Comparison of ENCODE assay signal across 20 cellular contexts in genomic region chr3:90010341-90010740, GRCh38.
A peak's percentile ranks its signal among the peaks of the same experiment; 100 is the strongest.
DNase-seq lines count a peak whose midpoint lies in the region; ATAC-seq, FAIRE-seq and TF ChIP-seq lines count a peak whose summit lies in the region.
"Had no signal": no experiment of that assay in that cellular context is flagged by ENCODE, and none has a peak within 500 bp of the region (broad histone marks: within the 10 kb centered on the region; RNA-seq: fewer than 3 reads in every experiment).

No MANE protein-coding gene starts in this region.

- FAIRE-seq in GM12878 (lab: Jason Lieb, UNC): no peak
- FAIRE-seq: HepG2 had no signal

- ATAC-seq in GM12878: peak; percentile 61
- no peak for ATAC-seq in GM18907 (IDR thresholded peaks at IDR 0.05; ENCODE audit: unreplicated experiment)
- ATAC-seq: gastroesophageal sphincter, HepG2 had no signal

- H3K9ac ChIP-seq in GM12878 (ENCODE audit: control insufficient read depth, insufficient read depth, low read length) (no peak overlapping the region), skeletal muscle satellite cell (ENCODE audit: low read depth, low read length) (peak overlapping the region; percentile 66)

- no peaks in the 10 kb centered on the region for H4K20me1 ChIP-seq in GM12878 (ENCODE audit: control insufficient read depth, insufficient read depth)
- no peaks in the 10 kb centered on the region for H4K20me1 ChIP-seq in hepatocyte (ENCODE audit: insufficient read depth, poor library complexity, severe bottlenecking)

- in situ Hi-C loops in GM12878 (cut with MboI): no loop called here

- TF ChIP-seq EP300 in GM12878 (IDR thresholded peaks at IDR 0.05; ENCODE audit: borderline replicate concordance in 1 of 2, control insufficient read depth in 1 of 2, low read depth in 2 of 2, low read length in 2 of 2): no peak

- WGBS in GM12878 (ENCODE audit: insufficient coverage, insufficient replicate concordance, low lambda C conversion rate, missing lambda C conversion rate): 8% methylated on average over 3 of the region's 3 CpGs
- 18% methylated on average over 3 of the region's 3 CpGs for WGBS in hepatocyte (ENCODE audit: low lambda C conversion rate, missing lambda C conversion rate)

- H3K4me3 ChIP-seq in GM12878 (no peak overlapping the region), hepatocyte (no peak overlapping the region), skeletal muscle satellite cell (ENCODE audit: low read length) (no peak overlapping the region)
- H3K4me3 ChIP-seq: gastroesophageal sphincter, spleen, thyroid gland had no signal

- TF ChIP-seq RAD21 in GM12878 (IDR thresholded peaks at IDR 0.05; ENCODE audit: insufficient read depth, low read depth, low read length): no peak

- RAD21 ChIA-PET in GM12878 (lab: Charles Lee; ENCODE audit: unreplicated experiment): interaction anchor here (0.6 to 3.2 kb wide), 10 partner anchors 23 to 790 kb away, joined by 3 to 24 read pairs (median 6); no protein-coding TSS in a partner anchor

- no peaks in the 10 kb centered on the region for H3K4me1 ChIP-seq in GM12878 (ENCODE audit: control insufficient read depth, insufficient read depth, low read length)
- H3K4me1 ChIP-seq in hepatocyte (ENCODE audit: insufficient read depth): peaks cover 10% of the 10 kb centered on the region
- peaks cover 42% of the 10 kb centered on the region for H3K4me1 ChIP-seq in skeletal muscle satellite cell (ENCODE audit: control insufficient read depth, insufficient read depth, low read length)
- H3K4me1 ChIP-seq: spleen had no signal

- TF ChIP-seq CTCF in GM12878 (IDR thresholded peaks at IDR 0.05 in 2 of 3, conservative IDR thresholded peaks at IDR 0.05 in 1 of 3; ENCODE audit: control insufficient read depth in 2 of 3, extremely low read depth in 1 of 3, insufficient read depth in 1 of 3, low read depth in 3 of 3, low read length in 3 of 3) (no peak), hepatocyte (IDR thresholded peaks at IDR 0.05; ENCODE audit: poor library complexity) (no peak)

- no peaks in the 10 kb centered on the region for H3K79me2 ChIP-seq in GM12878 (ENCODE audit: control insufficient read depth, insufficient read depth, low read length)
- H3K79me2 ChIP-seq in hepatocyte: no peaks in the 10 kb centered on the region

- TF ChIP-seq POLR2A in GM12878 (IDR thresholded peaks at IDR 0.05; ENCODE audit: low read depth, low read length): no peak

- intact Hi-C loops in GM12878 (cut with micrococcal nuclease; ENCODE audit: unreplicated experiment): no loop called here
- intact Hi-C loops in posterior vena cava (cut with DNase I): no loop called here

- SMC1A ChIA-PET in GM12878 (lab: Charles Lee; ENCODE audit: uncharacterized antibody, unreplicated experiment): interaction anchor here (0.8 to 4.1 kb wide), 12 partner anchors 13 to 220 kb away, joined by 3 to 31 read pairs (median 5); no protein-coding TSS in a partner anchor

- BruUV-seq in GM12878 (replicated peaks; lab: Mats Ljungman, UMichigan): no TSS peak

- no peak overlapping the region for H3K4me2 ChIP-seq in GM12878 (ENCODE audit: control insufficient read depth, insufficient read depth)
- H3K4me2 ChIP-seq in hepatocyte: peak overlapping the region; percentile 65
- peak overlapping the region; percentile 63 for H3K4me2 ChIP-seq in skeletal muscle satellite cell (ENCODE audit: low read length)

- POLR2A ChIA-PET in GM12878 (lab: Charles Lee): interaction anchor here (1.8 kb wide), 1 partner anchor 25 kb away, joined by 9 read pairs; no protein-coding TSS in a partner anchor

- DNase-seq in DMS 273 (lab: John Stamatoyannopoulos, UW; ENCODE audit: unreplicated experiment) (peak; percentile 3), DMS 273 treated with DMSO at 0.1 percent for 48 hours (lab: John Stamatoyannopoulos, UW) (no peak), GM12878 (ENCODE audit: low read depth, low spot score) (no peak), hepatocyte (ENCODE audit: low spot score) (no peak), posterior vena cava (ENCODE audit: low spot score) (no peak), SHP77 treated with DMSO at 0.1 percent for 48 hours (lab: John Stamatoyannopoulos, UW) (no peak)
- DNase-seq: activated CD4-positive, alpha-beta T cell treated with anti-CD3 and anti-CD28 coated beads, Interleukin-2, amount 50 U/mL, for 48 hours; CD8-positive, alpha-beta memory T cell; dermis blood vessel endothelial cell; GF-D8; kidney glomerular epithelial cell; NCI-H1417 treated with DMSO at 0.1 percent for 48 hours; NCI-H510A; spleen had no signal

- no peaks in the 10 kb centered on the region for H3K36me3 ChIP-seq in GM12878 (ENCODE audit: control insufficient read depth in 2 of 2, insufficient read depth in 2 of 2, low read length in 1 of 2)
- H3K36me3 ChIP-seq in hepatocyte (replicated peaks; ENCODE audit: insufficient read depth, low read depth): no peaks in the 10 kb centered on the region
- no peaks in the 10 kb centered on the region for H3K36me3 ChIP-seq in skeletal muscle satellite cell (ENCODE audit: insufficient read depth, low read length)
- H3K36me3 ChIP-seq: gastroesophageal sphincter, spleen, thyroid gland had no signal

- CTCF ChIA-PET in GM12878 (lab: Yijun Ruan, JAX): interaction anchor here (1.1 to 2.8 kb wide), 4 partner anchors 23 to 81 kb away, joined by 7 to 8 read pairs (median 8); no protein-coding TSS in a partner anchor

- no peak overlapping the region for H2AFZ ChIP-seq in GM12878 (ENCODE audit: control insufficient read depth, low read depth, low read length)
- H2AFZ ChIP-seq in hepatocyte: no peak overlapping the region

- no peaks in the 10 kb centered on the region for H3K9me2 ChIP-seq in hepatocyte (replicated peaks; ENCODE audit: insufficient read depth)

- H3K9me3 ChIP-seq in GM12878 (replicated peaks; ENCODE audit: control insufficient read depth, insufficient read depth, low read length): no peaks in the 10 kb centered on the region
- H3K9me3 ChIP-seq in hepatocyte (ENCODE audit: low read depth): no peaks in the 10 kb centered on the region
- H3K9me3 ChIP-seq in skeletal muscle satellite cell (replicated peaks; ENCODE audit: low read length): no peaks in the 10 kb centered on the region
- H3K9me3 ChIP-seq: gastroesophageal sphincter, thyroid gland had no signal

- no peak overlapping the region for H3K27ac ChIP-seq in GM12878 (ENCODE audit: control insufficient read depth, insufficient read depth)
- H3K27ac ChIP-seq in hepatocyte: peak overlapping the region; percentile 40
- H3K27ac ChIP-seq: 22Rv1, spleen, thyroid gland had no signal

- H3K27me3 ChIP-seq in GM12878 (replicated peaks in 1 of 2; ENCODE audit: control insufficient read depth in 2 of 2, insufficient read depth in 2 of 2, low read length in 1 of 2): no peaks in the 10 kb centered on the region
- no peaks in the 10 kb centered on the region for H3K27me3 ChIP-seq in hepatocyte
- no peaks in the 10 kb centered on the region for H3K27me3 ChIP-seq in skeletal muscle satellite cell (ENCODE audit: control insufficient read depth, insufficient read depth, low read length)
- H3K27me3 ChIP-seq: gastroesophageal sphincter, spleen, thyroid gland had no signal

TF ChIP-seq in GM12878, 131 proteins besides CTCF, POLR2A, EP300 and RAD21:
- TF ChIP-seq, protein P1, sequence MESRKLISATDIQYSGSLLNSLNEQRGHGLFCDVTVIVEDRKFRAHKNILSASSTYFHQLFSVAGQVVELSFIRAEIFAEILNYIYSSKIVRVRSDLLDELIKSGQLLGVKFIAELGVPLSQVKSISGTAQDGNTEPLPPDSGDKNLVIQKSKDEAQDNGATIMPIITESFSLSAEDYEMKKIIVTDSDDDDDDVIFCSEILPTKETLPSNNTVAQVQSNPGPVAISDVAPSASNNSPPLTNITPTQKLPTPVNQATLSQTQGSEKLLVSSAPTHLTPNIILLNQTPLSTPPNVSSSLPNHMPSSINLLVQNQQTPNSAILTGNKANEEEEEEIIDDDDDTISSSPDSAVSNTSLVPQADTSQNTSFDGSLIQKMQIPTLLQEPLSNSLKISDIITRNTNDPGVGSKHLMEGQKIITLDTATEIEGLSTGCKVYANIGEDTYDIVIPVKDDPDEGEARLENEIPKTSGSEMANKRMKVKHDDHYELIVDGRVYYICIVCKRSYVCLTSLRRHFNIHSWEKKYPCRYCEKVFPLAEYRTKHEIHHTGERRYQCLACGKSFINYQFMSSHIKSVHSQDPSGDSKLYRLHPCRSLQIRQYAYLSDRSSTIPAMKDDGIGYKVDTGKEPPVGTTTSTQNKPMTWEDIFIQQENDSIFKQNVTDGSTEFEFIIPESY (IDR thresholded peaks at IDR 0.05): no peak
- TF ChIP-seq IKZF2 (IDR thresholded peaks at IDR 0.05) (peak in 1 of 2 experiments; percentile 18; a peak in 2 of 4 replicates), IKZF1 (conservative IDR thresholded peaks at IDR 0.05) (peak; percentile 23; the same call in 1 of the 2 replicates), MTA2 (IDR thresholded peaks at IDR 0.05; ENCODE audit: low read depth) (peak; percentile 41; the same call in 1 of the 2 replicates), DPF2 (IDR thresholded peaks at IDR 0.05) (0 out of 2 replicates have a peak, but pooled peaks have one; percentile 38)
